22 cellular contexts compared by ENCODE assay signal in the genomic region with DNA sequence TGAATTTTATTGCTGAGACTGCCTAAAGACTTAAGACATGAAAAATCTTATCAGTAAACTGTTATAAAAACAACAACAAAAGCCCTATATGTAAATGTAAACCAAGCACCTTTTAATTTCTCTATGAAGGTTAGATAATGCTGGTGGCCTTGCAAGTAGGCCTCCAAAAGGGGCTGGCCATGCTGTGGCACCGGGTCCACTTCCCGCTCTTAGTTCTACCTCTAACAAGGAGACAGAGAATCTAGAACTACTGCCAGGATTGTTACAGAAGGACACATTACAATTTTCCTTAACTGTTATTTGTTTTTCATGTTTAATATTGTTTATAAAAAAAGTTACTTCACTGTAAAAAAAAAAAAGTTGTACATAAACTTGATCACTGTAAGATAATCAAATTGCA.
"Had no signal": no experiment of that assay in that cellular context is flagged by ENCODE, and none has a peak within 500 bp of the region (broad histone marks: within the 10 kb centered on the region; RNA-seq: fewer than 3 reads in every experiment).

No MANE protein-coding gene starts in this region.

- H3K27ac Mint-ChIP-seq: activated naive CD4-positive, alpha-beta T cell treated with anti-CD3 and anti-CD28 coated beads, Interleukin-2, amount 50 U/mL, for 24 hours; activated T-helper 1 cell treated with anti-CD3 and anti-CD28 coated beads, Interleukin-12 subunit alpha, Interleukin-12 subunit beta, Interleukin-2, Interleukin-4 antibody, amounts not matched to agents 30 ng/mL and 10 ng/mL and 1 ng/mL, durations not matched to agents 14 hours and 24 hours and 36 hours; nephron; T-helper 1 cell treated with Interleukin-12 subunit alpha and Interleukin-12 subunit beta and Interleukin-4 antibody, amounts not matched to agents 30 μg/mL and 1 μg/mL, for 36 hours had no signal

- H3K27ac ChIP-seq: adrenal gland, ascending aorta, esophagus muscularis mucosa, left ventricle myocardium inferior, neutrophil, ovary, psoas muscle, right atrium auricular region, stomach, transverse colon had no signal

- ATAC-seq: psoas muscle had no signal

- H3K36me3 ChIP-seq: ovary had no signal

- H3K9me3 ChIP-seq: adrenal gland, ascending aorta, esophagus muscularis mucosa, left ventricle myocardium inferior, neutrophil, ovary, psoas muscle, right atrium auricular region, stomach, transverse colon had no signal

- H3K4me1 ChIP-seq: adrenal gland, ascending aorta, transverse colon had no signal

- H3K4me3 Mint-ChIP-seq: activated naive CD4-positive, alpha-beta T cell treated with anti-CD3 and anti-CD28 coated beads, Interleukin-2, amount 50 U/mL, for 24 hours; activated T-helper 1 cell treated with anti-CD3 and anti-CD28 coated beads, Interleukin-12 subunit alpha, Interleukin-12 subunit beta, Interleukin-2, Interleukin-4 antibody, amounts not matched to agents 30 ng/mL and 10 ng/mL and 1 ng/mL, durations not matched to agents 14 hours and 24 hours and 36 hours; central memory CD8-positive, alpha-beta T cell; nephron; T-helper 1 cell treated with Interleukin-12 subunit alpha and Interleukin-12 subunit beta and Interleukin-4 antibody, amounts not matched to agents 30 μg/mL and 1 μg/mL, for 36 hours had no signal

- H3K4me3 ChIP-seq: adrenal gland, ascending aorta, esophagus muscularis mucosa, left ventricle myocardium inferior, ovary, psoas muscle, right atrium auricular region, stomach, transverse colon had no signal

- H3K4me1 Mint-ChIP-seq: central memory CD8-positive, alpha-beta T cell had no signal

- H3K9me3 Mint-ChIP-seq: activated naive CD4-positive, alpha-beta T cell treated with anti-CD3 and anti-CD28 coated beads, Interleukin-2, amount 50 U/mL, for 24 hours; activated T-helper 1 cell treated with anti-CD3 and anti-CD28 coated beads, Interleukin-12 subunit alpha, Interleukin-12 subunit beta, Interleukin-2, Interleukin-4 antibody, amounts not matched to agents 30 ng/mL and 10 ng/mL and 1 ng/mL, durations not matched to agents 14 hours and 24 hours and 36 hours; central memory CD8-positive, alpha-beta T cell; nephron; T-helper 1 cell treated with Interleukin-12 subunit alpha and Interleukin-12 subunit beta and Interleukin-4 antibody, amounts not matched to agents 30 μg/mL and 1 μg/mL, for 36 hours had no signal

- H3K27me3 ChIP-seq: adrenal gland, ascending aorta, esophagus muscularis mucosa, neutrophil, ovary, right atrium auricular region, stomach, transverse colon had no signal

- DNase-seq: activated CD4-positive, alpha-beta T cell treated with anti-CD3 and anti-CD28 coated beads, Interleukin-2, amount 50 U/mL, for 1 hour; activated CD4-positive, CD25-positive, alpha-beta regulatory T cell; activated CD8-positive, alpha-beta memory T cell treated with anti-CD3 and anti-CD28 coated beads, Interleukin-2, amount 50 U/mL, for 48 hours; activated gamma-delta T cell treated with Interleukin-2 at 50 U/mL for 16 hours; adrenal gland; effector memory CD4-positive, alpha-beta T cell; hypothalamus; left ventricle myocardium inferior; ovary; psoas muscle; stimulated activated CD4-positive, alpha-beta T cell treated with anti-CD3 and anti-CD28 coated beads, Interleukin-1b, Interleukin-23, amount 100 ng/mL, for 48 hours; stomach; transverse colon had no signal

- H3K27me3 Mint-ChIP-seq: activated naive CD4-positive, alpha-beta T cell treated with anti-CD3 and anti-CD28 coated beads, Interleukin-2, amount 50 U/mL, for 24 hours; central memory CD8-positive, alpha-beta T cell had no signal
